ENCODE assay signal across 23 cellular contexts in the genomic region with DNA sequence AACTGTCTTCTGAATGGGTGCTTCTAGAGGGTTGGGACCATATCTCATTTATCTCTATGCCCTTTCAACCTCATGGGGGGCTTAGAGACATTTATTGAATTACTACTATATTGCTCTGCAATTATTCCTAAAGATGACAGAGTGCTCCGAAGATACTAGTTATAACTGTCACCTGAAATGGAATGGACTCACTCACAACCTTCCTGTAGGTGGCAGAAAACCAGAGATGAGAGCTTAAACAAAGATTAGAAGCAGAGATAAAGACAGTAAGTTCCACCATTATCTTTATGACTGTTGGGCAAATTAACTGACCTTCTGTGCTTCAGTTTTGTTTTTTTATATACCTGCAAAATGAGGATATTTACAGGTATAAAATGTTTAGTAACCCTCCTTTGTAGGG. TPM values are rescaled to one million over a fixed set of nuclear protein-coding genes. Genes with fewer than 3 reads are reported as not detected.
DNase-seq lines count a peak whose midpoint lies in the region; ATAC-seq, FAIRE-seq and TF ChIP-seq lines count a peak whose summit lies in the region.
"Had no signal": no experiment of that assay in that cellular context is flagged by ENCODE, and none has a peak within 500 bp of the region (broad histone marks: within the 10 kb centered on the region; RNA-seq: fewer than 3 reads in every experiment).

No MANE protein-coding gene starts in this region.

- no peak for TF ChIP-seq POLR2A in HepG2 (IDR thresholded peaks at IDR 0.05; ENCODE audit: insufficient read depth in 1 of 2, low read depth in 2 of 2, low read length in 2 of 2)
- TF ChIP-seq POLR2A in right lobe of liver (IDR thresholded peaks at IDR 0.05) = no peak

- FAIRE-seq in HepG2 (lab: Jason Lieb, UNC) = no peak
- FAIRE-seq: H54 had no signal

- H3K4me2 ChIP-seq in HepG2 (ENCODE audit: low read depth, low read length) = no peak overlapping the region

- peaks cover 17% of the 10 kb centered on the region for H3K4me1 Mint-ChIP-seq in WTC11
- H3K4me1 Mint-ChIP-seq in type B pancreatic cell (ENCODE audit: unreplicated experiment) = no peaks in the 10 kb centered on the region
- H3K4me1 Mint-ChIP-seq: CD4-positive, CD25-positive, alpha-beta regulatory T cell; central memory CD8-positive, alpha-beta T cell had no signal

- H3K4me3 ChIP-seq in HepG2 (replicated peaks in 1 of 3; ENCODE audit: insufficient read depth in 1 of 3, low read depth in 2 of 3, low read length in 3 of 3) = no peak overlapping the region
- no peak overlapping the region for H3K4me3 ChIP-seq in right lobe of liver
- no peak overlapping the region for H3K4me3 ChIP-seq in LNCaP clone FGC (ENCODE audit: low read depth, low read length)

- H3K27ac ChIP-seq in HepG2 (ENCODE audit: extremely low read length, insufficient read depth, low read length) (no peak overlapping the region), right lobe of liver (no peak overlapping the region)

- H3K9me3 ChIP-seq in HepG2 (ENCODE audit: low read length) = no peaks in the 10 kb centered on the region
- no peaks in the 10 kb centered on the region for H3K9me3 ChIP-seq in right lobe of liver

- no peak overlapping the region for H3K9ac ChIP-seq in HepG2 (ENCODE audit: insufficient read depth, low read depth, low read length)

- H3K9me3 Mint-ChIP-seq in WTC11 (no peaks in the 10 kb centered on the region; the same call in 1 of the 2 replicates), type B pancreatic cell (no peaks in the 10 kb centered on the region)
- H3K9me3 Mint-ChIP-seq: activated CD8-positive, alpha-beta T cell treated with anti-CD3 and anti-CD28 coated beads for 36 hours; CD4-positive, CD25-positive, alpha-beta regulatory T cell; central memory CD8-positive, alpha-beta T cell; stimulated activated naive CD8-positive, alpha-beta T cell treated with anti-CD3 and anti-CD28 coated beads, Interleukin-15, Interleukin-2, amounts not matched to agents 100 ng/mL and 50 ng/mL, for 24 hours had no signal

- H3K79me2 ChIP-seq in HepG2 (ENCODE audit: insufficient read depth, low read length) = no peaks in the 10 kb centered on the region

- H3K4me1 ChIP-seq in HepG2 (ENCODE audit: insufficient read depth, low read length) (no peaks in the 10 kb centered on the region), right lobe of liver (no peaks in the 10 kb centered on the region)

- ATAC-seq in HepG2 (peak; percentile 51; the same call in 1 of the 3 replicates), right lobe of liver (no peak), WTC11 (peak; percentile 48), HG03139 (IDR thresholded peaks at IDR 0.05; ENCODE audit: unreplicated experiment) (no peak)
- ATAC-seq in stimulated activated naive CD8-positive, alpha-beta T cell treated with anti-CD3 and anti-CD28 coated beads, Interleukin-15, Interleukin-2, amounts not matched to agents 100 U/mL and 50 U/mL, for 24 hours = no peak
- ATAC-seq: activated CD8-positive, alpha-beta T cell treated with anti-CD3 and anti-CD28 coated beads for 36 hours had no signal

- H3K27ac Mint-ChIP-seq in WTC11 (no peak overlapping the region), type B pancreatic cell (no peak overlapping the region)
- H3K27ac Mint-ChIP-seq: activated CD8-positive, alpha-beta T cell treated with anti-CD3 and anti-CD28 coated beads for 36 hours; CD4-positive, CD25-positive, alpha-beta regulatory T cell; progenitor cell of endocrine pancreas; stimulated activated naive CD8-positive, alpha-beta T cell treated with anti-CD3 and anti-CD28 coated beads, Interleukin-15, Interleukin-2, amounts not matched to agents 100 ng/mL and 50 ng/mL, for 24 hours had no signal

- H3K36me3 Mint-ChIP-seq in WTC11 (no peaks in the 10 kb centered on the region), type B pancreatic cell (no peaks in the 10 kb centered on the region)
- H3K36me3 Mint-ChIP-seq: CD4-positive, CD25-positive, alpha-beta regulatory T cell had no signal

- 86% methylated on average over 1 of the region's 1 CpG for WGBS in HepG2 (ENCODE audit: low lambda C conversion rate)
- 79% methylated on average over 1 of the region's 1 CpG for WGBS in right lobe of liver (ENCODE audit: insufficient coverage, low coverage, low lambda C conversion rate, missing lambda C conversion rate)

- intact Hi-C loops in HepG2 (cut with micrococcal nuclease; ENCODE audit: unreplicated experiment) (no loop called here), right lobe of liver (cut with DNase I) (no loop called here)

- no peak for TF ChIP-seq EP300 in HepG2 (IDR thresholded peaks at IDR 0.05; ENCODE audit: low read depth in 2 of 2, low read length in 2 of 2)
- TF ChIP-seq EP300 in HepG2 (CRISPR knock-in tag; IDR thresholded peaks at IDR 0.05; ENCODE audit: borderline replicate concordance) = no peak

- BruUV-seq in HepG2 (replicated peaks; lab: Mats Ljungman, UMichigan) = no TSS peak

- H2AFZ ChIP-seq in HepG2 (ENCODE audit: low read length) = no peak overlapping the region

- POLR2A ChIA-PET in HepG2 (lab: Yijun Ruan, JAX) (no interaction called here), WTC11 (lab: Charles Lee) (interaction anchor here (0.7 to 1.8 kb wide), 2 partner anchors 31 to 34 kb away, joined by 3 to 5 read pairs; a partner anchor contains a TSS)

- H3K27me3 Mint-ChIP-seq in WTC11 (ENCODE audit: low read depth) (no peaks in the 10 kb centered on the region), type B pancreatic cell (no peaks in the 10 kb centered on the region)
- H3K27me3 Mint-ChIP-seq: activated CD8-positive, alpha-beta T cell treated with anti-CD3 and anti-CD28 coated beads for 36 hours; progenitor cell of endocrine pancreas; stimulated activated naive CD8-positive, alpha-beta T cell treated with anti-CD3 and anti-CD28 coated beads, Interleukin-15, Interleukin-2, amounts not matched to agents 100 ng/mL and 50 ng/mL, for 24 hours had no signal

- 0 out of 2 replicates have a peak, but pooled peaks have one; percentile 7 for TF ChIP-seq CTCF in HepG2 (CRISPR knock-in tag; IDR thresholded peaks at IDR 0.05)
- peak in 2 of 4 donors; percentile 12 to 22 for TF ChIP-seq CTCF in right lobe of liver (IDR thresholded peaks at IDR 0.05)
- TF ChIP-seq CTCF in LNCaP clone FGC (IDR thresholded peaks at IDR 0.05; ENCODE audit: control insufficient read depth, extremely low read depth, insufficient read depth) = peak; percentile 50
- TF ChIP-seq CTCF in WTC11 (IDR thresholded peaks at IDR 0.05) = no peak
- peak; percentile 28 for TF ChIP-seq CTCF in type B pancreatic cell (conservative IDR thresholded peaks at IDR 0.05)

- H4K20me1 ChIP-seq in HepG2 (ENCODE audit: insufficient read depth, low read length) = no peaks in the 10 kb centered on the region

- no peaks in the 10 kb centered on the region for H3K36me3 ChIP-seq in HepG2 (replicated peaks in 1 of 2; ENCODE audit: control insufficient read depth in 1 of 2, insufficient read depth in 2 of 2, low read length in 2 of 2)
- H3K36me3 ChIP-seq in right lobe of liver = no peaks in the 10 kb centered on the region

- DNase-seq in HepG2 (ENCODE audit: low spot score) (no peak), right lobe of liver (no peak), LNCaP clone FGC (ENCODE audit: low read depth) (no peak), WTC11 (ENCODE audit: low spot score) (no peak), type B pancreatic cell (ENCODE audit: extremely low spot score, unreplicated experiment) (no peak), KG1 (lab: John Stamatoyannopoulos, UW) (no peak)
- DNase-seq in stimulated activated naive CD8-positive, alpha-beta T cell treated with anti-CD3 and anti-CD28 coated beads, Interleukin-15, Interleukin-2, amounts not matched to agents 100 U/mL and 50 U/mL, for 24 hours = no peak
- DNase-seq: activated CD8-positive, alpha-beta T cell treated with anti-CD3 and anti-CD28 coated beads for 36 hours; activated effector memory CD4-positive, alpha-beta T cell treated with Interleukin-2 at 50 U/mL for 16 hours; activated T-cell treated with anti-CD3 and anti-CD28 coated beads for 4 hours; CD4-positive, CD25-positive, alpha-beta regulatory T cell; GDM1; kidney glomerular epithelial cell; NCI-H1417 treated with DMSO at 0.1 percent for 48 hours; NCI-H2081 treated with DMSO at 0.1 percent for 48 hours; NCI-H526 treated with DMSO at 0.1 percent for 48 hours; stimulated activated CD4-positive, alpha-beta T cell treated with anti-CD3 and anti-CD28 coated beads, Interleukin-15, amount 100 ng/mL, for 24 hours; T1000 had no signal

- TF ChIP-seq RAD21 in HepG2 (CRISPR knock-in tag; IDR thresholded peaks at IDR 0.05) = no peak

- in situ Hi-C loops in HepG2 (cut with HindIII; ENCODE audit: extremely low pct_ligation_motif_present, low pct_unique_long_range_greater_than_20kb) = no loop called here

- H3K27me3 ChIP-seq in HepG2 (ENCODE audit: control insufficient read depth in 1 of 2, insufficient read depth in 2 of 2, low read length in 2 of 2) (no peaks in the 10 kb centered on the region), right lobe of liver (no peaks in the 10 kb centered on the region)

- H3K4me3 Mint-ChIP-seq in WTC11 (no peak overlapping the region), type B pancreatic cell (no peak overlapping the region)
- H3K4me3 Mint-ChIP-seq: activated CD8-positive, alpha-beta T cell treated with anti-CD3 and anti-CD28 coated beads for 36 hours; CD4-positive, CD25-positive, alpha-beta regulatory T cell; central memory CD8-positive, alpha-beta T cell; stimulated activated naive CD8-positive, alpha-beta T cell treated with anti-CD3 and anti-CD28 coated beads, Interleukin-15, Interleukin-2, amounts not matched to agents 100 ng/mL and 50 ng/mL, for 24 hours had no signal

- CTCF ChIA-PET in HepG2 (lab: Yijun Ruan, JAX; ENCODE audit: low intra/inter-chr PET ratio, low total read pairs) (interaction anchor here (1.2 kb wide), 1 partner anchor 212 kb away, joined by 4 read pairs; no protein-coding TSS in a partner anchor), WTC11 (lab: Charles Lee) (interaction anchor here (0.5 to 2.0 kb wide), 8 partner anchors 11 to 1281 kb away, joined by 3 to 9 read pairs (median 3); no protein-coding TSS in a partner anchor)

RNA-seq across cellular contexts. Expression of a gene that starts 31.5 kb away (rescaled TPM):
- total RNA-seq in HepG2 (2016; rRNA removed; fragmentation: Illumina TruSeq; extraction: Trizol) (17.5 and 30.1 TPM in 2 replicates), right lobe of liver (10 to 100 TPM; 11.0 to 16.8 (median 12.9) TPM), WTC11 (2021) (44.3 to 49.0 TPM (median 45.2 TPM) in 3 replicates), type B pancreatic cell (ENCODE audit: low replicate concordance) (31.4 and 40.9 TPM in 2 replicates)
- 2.8 and 4.5 TPM in 2 replicates for total RNA-seq in HepG2 (2016; cell fraction: cytosol; rRNA removed; fragmentation: Illumina TruSeq; extraction: Trizol; ENCODE audit: low read depth)
- 17.5 and 28.0 TPM in 2 replicates for total RNA-seq in HepG2 (2016; cell fraction: insoluble cytoplasmic fraction; rRNA removed; fragmentation: Illumina TruSeq; extraction: Trizol)
- total RNA-seq in HepG2 (2016; cell fraction: membrane; rRNA removed; fragmentation: Illumina TruSeq; extraction: Trizol) = 4.8 and 6.0 TPM in 2 replicates
- total RNA-seq in HepG2 (2016; cell fraction: nucleus; rRNA removed; fragmentation: Illumina TruSeq; extraction: Trizol) = 11.5 and 16.8 TPM in 2 replicates
- 14.9 and 18.5 TPM in 2 replicates for polyA plus RNA-seq in HepG2 (2011; rRNA removed)
- 8.4 and 8.7 TPM in 2 replicates for polyA plus RNA-seq in HepG2 (2011; cell fraction: cytosol; rRNA removed)
- 6.8 and 7.7 TPM in 2 replicates for polyA plus RNA-seq in HepG2 (2011; cell fraction: nucleus; rRNA removed)
- 6.4 and 11.0 TPM in 2 replicates for polyA plus RNA-seq in HepG2 (2012)
- 0.42 and 0.45 TPM in 2 replicates for polyA plus RNA-seq in HepG2 (2016; cell fraction: cytosol; fragmentation: Illumina TruSeq; extraction: Trizol; ENCODE audit: low read depth)
- 18.4 and 18.8 TPM in 2 replicates for polyA plus RNA-seq in HepG2 (2016; cell fraction: insoluble cytoplasmic fraction; fragmentation: Illumina TruSeq; extraction: Trizol; ENCODE audit: low read depth)
- polyA plus RNA-seq in HepG2 (2016; cell fraction: membrane; fragmentation: Illumina TruSeq; extraction: Trizol; ENCODE audit: low read depth) = 2.0 TPM in 2 replicates
- polyA plus RNA-seq in HepG2 (2016; cell fraction: nucleus; fragmentation: Illumina TruSeq; extraction: Trizol; ENCODE audit: insufficient read depth, low read depth) = 11.5 and 12.3 TPM in 2 replicates
- polyA minus RNA-seq in HepG2 (2011; rRNA and poly(A)+ RNA removed; ENCODE audit: low replicate concordance) = 38.1 and 59.7 TPM in 2 replicates
- 19.6 and 19.7 TPM in 2 replicates for polyA minus RNA-seq in HepG2 (2011; cell fraction: cytosol; rRNA and poly(A)+ RNA removed)
- polyA minus RNA-seq in HepG2 (2011; cell fraction: nucleus; rRNA and poly(A)+ RNA removed) = 12.9 and 16.3 TPM in 2 replicates

Comparison
In these comparisons a context has a peak if more than half of its experiments do, and no peak if none do; other contexts are left out.
1. ATAC-seq: peak in HepG2 (single experiment) and WTC11 (single experiment); none in right lobe of liver (0 of 4), stimulated activated naive CD8-positive, alpha-beta T cell treated with anti-CD3 and anti-CD28 coated beads, Interleukin-15, Interleukin-2, amounts not matched to agents 100 U/mL and 50 U/mL, for 24 hours (single experiment) and HG03139 (single experiment).